In the genomic region with DNA sequence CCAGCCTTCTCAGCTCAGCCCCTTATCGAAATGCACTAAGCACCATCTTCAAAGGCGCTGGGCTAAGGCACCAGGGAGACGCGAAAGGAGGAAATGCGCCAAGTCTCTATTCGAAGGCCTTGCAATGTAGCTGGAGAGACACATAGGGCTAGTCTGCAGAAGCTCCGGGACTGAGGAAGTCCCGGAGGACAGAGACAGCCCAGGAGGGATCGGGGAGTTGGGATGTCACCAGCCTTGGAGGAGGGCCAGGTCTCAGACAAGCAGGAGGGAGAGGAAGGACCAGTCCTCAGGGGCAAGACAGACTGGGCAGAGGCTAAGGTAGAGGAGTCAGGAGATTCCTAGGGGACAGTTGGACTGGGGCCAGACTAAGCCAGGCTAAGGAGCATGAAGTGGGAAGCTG, we compare ENCODE assay signal across 24 cellular contexts. TPM values are rescaled to one million over a fixed set of nuclear protein-coding genes. Genes with fewer than 3 reads are reported as not detected.
DNase-seq lines count a peak whose midpoint lies in the region; ATAC-seq, FAIRE-seq and TF ChIP-seq lines count a peak whose summit lies in the region.
"Had no signal": no experiment of that assay in that cellular context is flagged by ENCODE, and none has a peak within 500 bp of the region (broad histone marks: within the 10 kb centered on the region; RNA-seq: fewer than 3 reads in every experiment).

No MANE protein-coding gene starts in this region.

- H3K9me3 ChIP-seq in OCI-LY7 (ENCODE audit: low read length) (no peaks in the 10 kb centered on the region), lower lobe of right lung (no peaks in the 10 kb centered on the region), small intestine (ENCODE audit: control insufficient read depth, low read depth) (no peaks in the 10 kb centered on the region)
- H3K9me3 ChIP-seq: suprapubic skin, vagina had no signal

- H3K36me3 ChIP-seq in OCI-LY7 (ENCODE audit: insufficient read depth, low read length) = peaks cover 20% of the 10 kb centered on the region
- H3K36me3 ChIP-seq in lower lobe of right lung = no peaks in the 10 kb centered on the region
- H3K36me3 ChIP-seq in small intestine (ENCODE audit: control insufficient read depth in 2 of 2, insufficient read depth in 2 of 2, low read length in 2 of 2) = no peaks in the 10 kb centered on the region
- H3K36me3 ChIP-seq: suprapubic skin, vagina had no signal

- peaks cover 4% of the 10 kb centered on the region; the same call in 1 of the 2 replicates for H3K79me2 ChIP-seq in OCI-LY7 (ENCODE audit: insufficient read depth, low read depth, low read length)

- H3K27me3 ChIP-seq in lower lobe of right lung (ENCODE audit: low read depth) = peaks cover 17% of the 10 kb centered on the region
- H3K27me3 ChIP-seq in small intestine (ENCODE audit: control insufficient read depth in 2 of 2, insufficient read depth in 2 of 2, low read length in 2 of 2) = no peaks in the 10 kb centered on the region
- H3K27me3 ChIP-seq: vagina had no signal

- peaks cover 7% of the 10 kb centered on the region for H3K27me3 Mint-ChIP-seq in stimulated activated naive CD8-positive, alpha-beta T cell treated with anti-CD3 and anti-CD28 coated beads, Interleukin-15, Interleukin-2, amounts not matched to agents 100 ng/mL and 50 ng/mL, for 24 hours
- no peaks in the 10 kb centered on the region for H3K27me3 Mint-ChIP-seq in stimulated activated naive CD8-positive, alpha-beta T cell treated with anti-CD3 and anti-CD28 coated beads, Interleukin-15, amount 100 ng/mL, for 72 hours
- no peaks in the 10 kb centered on the region for H3K27me3 Mint-ChIP-seq in activated CD4-positive, alpha-beta memory T cell treated with anti-CD3 and anti-CD28 coated beads for 36 hours
- H3K27me3 Mint-ChIP-seq: activated CD4-positive, alpha-beta memory T cell treated with anti-CD3 and anti-CD28 coated beads, Interleukin-2, amount 10 ng/mL, durations not matched to agents 7 days and 5 days had no signal

- peak overlapping the region; percentile 93 for H3K4me2 ChIP-seq in OCI-LY7 (ENCODE audit: low read length)

- CTCF ChIA-PET in OCI-LY7 (lab: Charles Lee; ENCODE audit: unreplicated experiment) = no interaction called here
- CTCF ChIA-PET in activated CD4-positive, alpha-beta memory T cell treated with anti-CD3 and anti-CD28 coated beads for 36 hours (lab: Charles Lee) = no interaction called here

- peak overlapping the region; percentile 0 for H3K4me3 Mint-ChIP-seq in stimulated activated naive CD8-positive, alpha-beta T cell treated with anti-CD3 and anti-CD28 coated beads, Interleukin-15, Interleukin-2, amounts not matched to agents 100 ng/mL and 50 ng/mL, for 24 hours
- peak overlapping the region in 1 of 2 donors; percentile 51 for H3K4me3 Mint-ChIP-seq in stimulated activated naive CD8-positive, alpha-beta T cell treated with anti-CD3 and anti-CD28 coated beads, Interleukin-15, amount 100 ng/mL, for 72 hours
- H3K4me3 Mint-ChIP-seq in activated CD4-positive, alpha-beta memory T cell treated with anti-CD3 and anti-CD28 coated beads for 36 hours = no peak overlapping the region
- H3K4me3 Mint-ChIP-seq: activated naive CD4-positive, alpha-beta T cell treated with anti-CD3 and anti-CD28 coated beads for 36 hours; activated T-cell treated with anti-CD3 and anti-CD28 coated beads, Interleukin-2, amount 50 U/mL, for 24 hours had no signal

- no TSS peak for BruUV-seq in OCI-LY7 (replicated peaks; lab: Mats Ljungman, UMichigan)

- POLR2A ChIA-PET in OCI-LY7 (lab: Charles Lee) = interaction anchor here (1.1 kb wide), 1 partner anchor 9 kb away, joined by 4 read pairs; no protein-coding TSS in a partner anchor
- POLR2A ChIA-PET in activated CD4-positive, alpha-beta memory T cell treated with anti-CD3 and anti-CD28 coated beads for 36 hours (lab: Charles Lee) = interaction anchor here (1.4 to 1.9 kb wide), 2 partner anchors 9 to 19 kb away, joined by 3 to 7 read pairs; partner anchors contain the start of genes C17orf100, KIAA0753, MED31 and TXNDC17

- intact Hi-C loops in OCI-LY7 (cut with micrococcal nuclease; ENCODE audit: unreplicated experiment) (no loop called here), lower lobe of right lung (cut with DNase I) (no loop called here)
- intact Hi-C loops in activated CD4-positive, alpha-beta memory T cell treated with anti-CD3 and anti-CD28 coated beads for 36 hours (cut with micrococcal nuclease) = loop anchor here (10.0 kb wide), 1 partner anchor 235 kb away; no protein-coding TSS in a partner anchor

- WGBS in small intestine, 3 donors = 78 to 90% (median 88%) methylated on average over 9 of the region's 9 CpGs

- H3K27ac ChIP-seq in OCI-LY7 (ENCODE audit: low read depth, low read length, poor library complexity, severe bottlenecking) = peak overlapping the region; percentile 86
- no peak overlapping the region for H3K27ac ChIP-seq in lower lobe of right lung
- H3K27ac ChIP-seq in small intestine (ENCODE audit: low read depth in 1 of 2, low read length in 1 of 2) = no peak overlapping the region
- H3K27ac ChIP-seq: suprapubic skin, vagina, VCaP had no signal

- H2AFZ ChIP-seq in OCI-LY7 (ENCODE audit: low read length) = no peak overlapping the region; the same call in 1 of the 2 replicates

- no peaks in the 10 kb centered on the region for H4K20me1 ChIP-seq in OCI-LY7 (ENCODE audit: insufficient read depth, low read length)

- no peak for ATAC-seq in stimulated activated naive CD8-positive, alpha-beta T cell treated with anti-CD3 and anti-CD28 coated beads, Interleukin-15, amount 100 ng/mL, for 72 hours
- ATAC-seq in lower lobe of right lung (peak; percentile 4 to 25), GM18520 (IDR thresholded peaks at IDR 0.05; ENCODE audit: unreplicated experiment) (no peak), HG02642 (IDR thresholded peaks at IDR 0.05; ENCODE audit: poor library complexity, unreplicated experiment) (no peak)

- peaks cover 47% of the 10 kb centered on the region for H3K4me1 Mint-ChIP-seq in stimulated activated naive CD8-positive, alpha-beta T cell treated with anti-CD3 and anti-CD28 coated beads, Interleukin-15, Interleukin-2, amounts not matched to agents 100 ng/mL and 50 ng/mL, for 24 hours (ENCODE audit: low read depth)
- peaks cover 47% of the 10 kb centered on the region for H3K4me1 Mint-ChIP-seq in stimulated activated naive CD8-positive, alpha-beta T cell treated with anti-CD3 and anti-CD28 coated beads, Interleukin-15, amount 100 ng/mL, for 72 hours
- peaks cover 29% of the 10 kb centered on the region for H3K4me1 Mint-ChIP-seq in activated CD4-positive, alpha-beta memory T cell treated with anti-CD3 and anti-CD28 coated beads for 36 hours (ENCODE audit: low read depth)

- peaks cover 43% of the 10 kb centered on the region for H3K4me1 ChIP-seq in OCI-LY7 (ENCODE audit: insufficient read depth, low read length, poor library complexity, severe bottlenecking)
- no peaks in the 10 kb centered on the region for H3K4me1 ChIP-seq in lower lobe of right lung
- no peaks in the 10 kb centered on the region for H3K4me1 ChIP-seq in small intestine (ENCODE audit: control insufficient read depth in 2 of 2, insufficient read depth in 1 of 2, low read depth in 1 of 2, low read length in 1 of 2)
- H3K4me1 ChIP-seq: vagina had no signal

- DNase-seq in stimulated activated naive CD8-positive, alpha-beta T cell treated with anti-CD3 and anti-CD28 coated beads, Interleukin-15, amount 100 ng/mL, for 72 hours = no peak
- DNase-seq in OCI-LY7 (ENCODE audit: low spot score) (no peak), lower lobe of right lung (no peak), small intestine (no peak)
- no peak for DNase-seq in activated CD4-positive, alpha-beta memory T cell treated with anti-CD3 and anti-CD28 coated beads for 36 hours
- DNase-seq: ACHN; activated naive CD4-positive, alpha-beta T cell treated with anti-CD3 and anti-CD28 coated beads for 36 hours; activated T-cell treated with anti-CD3 and anti-CD28 coated beads, Interleukin-2, amount 50 U/mL, for 24 hours; dermis blood vessel endothelial cell; NCI-H1105 treated with DMSO at 0.1 percent for 48 hours; NCI-H2081; NCI-H510A; occipital lobe; T-helper 1 cell had no signal

- H3K36me3 Mint-ChIP-seq in stimulated activated naive CD8-positive, alpha-beta T cell treated with anti-CD3 and anti-CD28 coated beads, Interleukin-15, Interleukin-2, amounts not matched to agents 100 ng/mL and 50 ng/mL, for 24 hours (ENCODE audit: low read depth) = no peaks in the 10 kb centered on the region
- no peaks in the 10 kb centered on the region for H3K36me3 Mint-ChIP-seq in activated CD4-positive, alpha-beta memory T cell treated with anti-CD3 and anti-CD28 coated beads for 36 hours

- H3K27ac Mint-ChIP-seq in stimulated activated naive CD8-positive, alpha-beta T cell treated with anti-CD3 and anti-CD28 coated beads, Interleukin-15, Interleukin-2, amounts not matched to agents 100 ng/mL and 50 ng/mL, for 24 hours = no peak overlapping the region
- no peak overlapping the region for H3K27ac Mint-ChIP-seq in stimulated activated naive CD8-positive, alpha-beta T cell treated with anti-CD3 and anti-CD28 coated beads, Interleukin-15, amount 100 ng/mL, for 72 hours
- no peak overlapping the region for H3K27ac Mint-ChIP-seq in activated CD4-positive, alpha-beta memory T cell treated with anti-CD3 and anti-CD28 coated beads for 36 hours
- H3K27ac Mint-ChIP-seq: activated CD4-positive, alpha-beta memory T cell treated with anti-CD3 and anti-CD28 coated beads, Interleukin-2, amount 10 ng/mL, durations not matched to agents 7 days and 5 days; activated naive CD4-positive, alpha-beta T cell treated with anti-CD3 and anti-CD28 coated beads for 36 hours; activated T-cell treated with anti-CD3 and anti-CD28 coated beads, Interleukin-2, amount 50 U/mL, for 24 hours had no signal

- FAIRE-seq in small intestine (lab: Jason Lieb, UNC) = no peak

- H3K9me2 ChIP-seq in OCI-LY7 (ENCODE audit: insufficient read depth, low read length) = no peaks in the 10 kb centered on the region

- TF ChIP-seq CTCF in OCI-LY7 (conservative IDR thresholded peaks at IDR 0.05; ENCODE audit: low read length) (no peak), lower lobe of right lung (IDR thresholded peaks at IDR 0.05) (no peak)

- no peaks in the 10 kb centered on the region for H3K9me3 Mint-ChIP-seq in stimulated activated naive CD8-positive, alpha-beta T cell treated with anti-CD3 and anti-CD28 coated beads, Interleukin-15, Interleukin-2, amounts not matched to agents 100 ng/mL and 50 ng/mL, for 24 hours
- no peaks in the 10 kb centered on the region for H3K9me3 Mint-ChIP-seq in stimulated activated naive CD8-positive, alpha-beta T cell treated with anti-CD3 and anti-CD28 coated beads, Interleukin-15, amount 100 ng/mL, for 72 hours
- no peaks in the 10 kb centered on the region for H3K9me3 Mint-ChIP-seq in activated CD4-positive, alpha-beta memory T cell treated with anti-CD3 and anti-CD28 coated beads for 36 hours
- H3K9me3 Mint-ChIP-seq: activated CD4-positive, alpha-beta memory T cell treated with anti-CD3 and anti-CD28 coated beads, Interleukin-2, amount 10 ng/mL, durations not matched to agents 7 days and 5 days; activated naive CD4-positive, alpha-beta T cell treated with anti-CD3 and anti-CD28 coated beads for 36 hours; activated T-cell treated with anti-CD3 and anti-CD28 coated beads, Interleukin-2, amount 50 U/mL, for 24 hours had no signal

- peak overlapping the region; percentile 63 for H3K4me3 ChIP-seq in OCI-LY7 (ENCODE audit: low read depth, low read length, poor library complexity, severe bottlenecking)
- H3K4me3 ChIP-seq in lower lobe of right lung = no peak overlapping the region
- no peak overlapping the region for H3K4me3 ChIP-seq in small intestine (ENCODE audit: low read depth in 1 of 2, low read length in 2 of 2)
- H3K4me3 ChIP-seq: suprapubic skin, vagina had no signal

RNA-seq across cellular contexts. Expression of gene C17orf100, which starts 8.5 kb away (rescaled TPM):
- 1.3 and 2.4 TPM in 2 replicates for total RNA-seq in OCI-LY7 (2014; rRNA removed; shearing (Covaris generic))
- total RNA-seq in OCI-LY7 (2022) (5.2 and 5.6 TPM in 2 replicates), lower lobe of right lung (1.9 TPM)
- total RNA-seq in activated CD4-positive, alpha-beta memory T cell treated with anti-CD3 and anti-CD28 coated beads for 36 hours = 1 to 10 TPM; 1.5 to 1.8 TPM
- 1 to 10 TPM; 2.6 to 4.7 (median 4.3) TPM for polyA plus RNA-seq in small intestine

RNA-seq across cellular contexts. Expression of gene MED31, which starts 8.7 kb away (rescaled TPM):
- 11.6 and 14.6 TPM in 2 replicates for total RNA-seq in OCI-LY7 (2014; rRNA removed; shearing (Covaris generic))
- total RNA-seq in OCI-LY7 (2022) (21.7 and 25.2 TPM in 2 replicates), lower lobe of right lung (17.4 TPM)
- total RNA-seq in activated CD4-positive, alpha-beta memory T cell treated with anti-CD3 and anti-CD28 coated beads for 36 hours = 10 to 100 TPM; 22.6 to 25.9 TPM
- polyA plus RNA-seq in small intestine = 10 to 100 TPM in 1 of 3 donors, 1 to 10 TPM in 2; 7.6 to 13.1 (median 7.6) TPM

RNA-seq across cellular contexts. Expression of gene TXNDC17, which starts 19.2 kb away (rescaled TPM):
- total RNA-seq in OCI-LY7 (2014; rRNA removed; shearing (Covaris generic)) = 52.8 and 63.7 TPM in 2 replicates
- total RNA-seq in OCI-LY7 (2022) (63.5 and 81.4 TPM in 2 replicates), lower lobe of right lung (50.4 TPM)
- total RNA-seq in activated CD4-positive, alpha-beta memory T cell treated with anti-CD3 and anti-CD28 coated beads for 36 hours = 100 to 1,000 TPM; 107 to 123 TPM
- polyA plus RNA-seq in small intestine = 100 to 1,000 TPM; 287 to 647 (median 357) TPM

RNA-seq across cellular contexts. Expression of gene KIAA0753, which starts 19.6 kb away (rescaled TPM):
- 18.9 and 20.8 TPM in 2 replicates for total RNA-seq in OCI-LY7 (2014; rRNA removed; shearing (Covaris generic))
- total RNA-seq in OCI-LY7 (2022) (26.0 and 29.8 TPM in 2 replicates), lower lobe of right lung (20.0 TPM)
- total RNA-seq in activated CD4-positive, alpha-beta memory T cell treated with anti-CD3 and anti-CD28 coated beads for 36 hours = 10 to 100 TPM; 14.2 to 14.7 TPM
- 1 to 10 TPM; 3.2 to 6.0 (median 5.5) TPM for polyA plus RNA-seq in small intestine

RNA-seq across cellular contexts. Expression of gene SLC13A5, which starts 53.1 kb away (rescaled TPM):
- not detected in 2 replicates for total RNA-seq in OCI-LY7 (2014; rRNA removed; shearing (Covaris generic))
- total RNA-seq in OCI-LY7 (2022) (not detected in 2 replicates), lower lobe of right lung (not detected)
- total RNA-seq in activated CD4-positive, alpha-beta memory T cell treated with anti-CD3 and anti-CD28 coated beads for 36 hours = not detected
- under 1 TPM in 1 of 3 donors, not detected in 2; 0.10 TPM for polyA plus RNA-seq in small intestine
- total RNA-seq: activated CD4-positive, alpha-beta memory T cell treated with anti-CD3 and anti-CD28 coated beads, Interleukin-2, amount 10 ng/mL, durations not matched to agents 7 days and 5 days; activated naive CD4-positive, alpha-beta T cell treated with anti-CD3 and anti-CD28 coated beads for 36 hours; dermis blood vessel endothelial cell; lower leg skin; occipital lobe; renal cortical epithelial cell; Right ventricle myocardium inferior had no signal

Comparison
In these comparisons a context has a peak if more than half of its experiments do, and no peak if none do; other contexts are left out.
1. ATAC-seq: peak in lower lobe of right lung (2 of 2); none in stimulated activated naive CD8-positive, alpha-beta T cell treated with anti-CD3 and anti-CD28 coated beads, Interleukin-15, amount 100 ng/mL, for 72 hours (single experiment), GM18520 (single experiment) and HG02642 (single experiment).